27 cellular contexts compared by ENCODE assay signal in genomic region chr7:19269301-19269700, GRCh38.
"Had no signal": no experiment of that assay in that cellular context is flagged by ENCODE, and none has a peak within 500 bp of the region (broad histone marks: within the 10 kb centered on the region; RNA-seq: fewer than 3 reads in every experiment).

No MANE protein-coding gene starts in this region.

- H3K36me3 ChIP-seq: gastroesophageal sphincter, neural progenitor cell, uterus had no signal

- H3K4me1 Mint-ChIP-seq: activated CD4-positive, alpha-beta memory T cell treated with anti-CD3 and anti-CD28 coated beads, Interleukin-2, amount 10 ng/mL, durations not matched to agents 7 days and 5 days; activated CD4-positive, alpha-beta T cell treated with anti-CD3 and anti-CD28 coated beads, Interleukin-2, amount 10 ng/mL, durations not matched to agents 7 days and 5 days; activated naive CD4-positive, alpha-beta T cell treated with anti-CD3 and anti-CD28 coated beads, Interleukin-2, amount 10 ng/mL, durations not matched to agents 7 days and 5 days; activated naive CD8-positive, alpha-beta T cell treated with anti-CD3 and anti-CD28 coated beads, Interleukin-2, amount 10 ng/mL, durations not matched to agents 7 days and 5 days; natural killer cell; neural progenitor cell; stimulated activated memory B cell treated with anti-CD40 and anti-IgM and Interleukin-4, amounts not matched to agents 10 μg/mL and 1 μg/mL and 100 μg/mL, for 72 hours; stimulated activated naive CD8-positive, alpha-beta T cell treated with anti-CD3 and anti-CD28 coated beads, Interleukin-15, amount 100 ng/mL, for 72 hours had no signal

- H3K27ac ChIP-seq: gastroesophageal sphincter, neural progenitor cell, uterus had no signal

- H3K27ac Mint-ChIP-seq: activated CD4-positive, alpha-beta memory T cell treated with anti-CD3 and anti-CD28 coated beads, Interleukin-2, amount 10 ng/mL, durations not matched to agents 7 days and 5 days; activated CD4-positive, alpha-beta T cell treated with anti-CD3 and anti-CD28 coated beads, Interleukin-2, amount 10 ng/mL, durations not matched to agents 7 days and 5 days; activated naive CD4-positive, alpha-beta T cell treated with anti-CD3 and anti-CD28 coated beads, Interleukin-2, amount 10 ng/mL, durations not matched to agents 7 days and 5 days; activated naive CD8-positive, alpha-beta T cell treated with anti-CD3 and anti-CD28 coated beads, Interleukin-2, amount 10 ng/mL, durations not matched to agents 7 days and 5 days; activated T-cell treated with anti-CD3 and anti-CD28 coated beads, Interleukin-2, amount 50 U/mL, for 24 hours; natural killer cell; neural progenitor cell; stimulated activated memory B cell treated with anti-CD40 and anti-IgM and Interleukin-4, amounts not matched to agents 10 μg/mL and 1 μg/mL and 100 μg/mL, for 72 hours; stimulated activated naive CD8-positive, alpha-beta T cell treated with anti-CD3 and anti-CD28 coated beads, Interleukin-15, amount 100 ng/mL, for 72 hours; type B pancreatic cell; WTC11 had no signal

- H3K4me3 Mint-ChIP-seq: activated CD4-positive, alpha-beta memory T cell treated with anti-CD3 and anti-CD28 coated beads, Interleukin-2, amount 10 ng/mL, durations not matched to agents 7 days and 5 days; activated CD4-positive, alpha-beta T cell treated with anti-CD3 and anti-CD28 coated beads, Interleukin-2, amount 10 ng/mL, durations not matched to agents 7 days and 5 days; activated naive CD4-positive, alpha-beta T cell treated with anti-CD3 and anti-CD28 coated beads, Interleukin-2, amount 10 ng/mL, durations not matched to agents 7 days and 5 days; activated naive CD8-positive, alpha-beta T cell treated with anti-CD3 and anti-CD28 coated beads, Interleukin-2, amount 10 ng/mL, durations not matched to agents 7 days and 5 days; activated T-cell treated with anti-CD3 and anti-CD28 coated beads, Interleukin-2, amount 50 U/mL, for 24 hours; natural killer cell; neural progenitor cell; stimulated activated memory B cell treated with anti-CD40 and anti-IgM and Interleukin-4, amounts not matched to agents 10 μg/mL and 1 μg/mL and 100 μg/mL, for 72 hours; stimulated activated naive CD8-positive, alpha-beta T cell treated with anti-CD3 and anti-CD28 coated beads, Interleukin-15, amount 100 ng/mL, for 72 hours; type B pancreatic cell; WTC11 had no signal

- H3K27me3 ChIP-seq: gastroesophageal sphincter, neural progenitor cell, uterus had no signal

- H3K27me3 Mint-ChIP-seq: activated CD4-positive, alpha-beta memory T cell treated with anti-CD3 and anti-CD28 coated beads, Interleukin-2, amount 10 ng/mL, durations not matched to agents 7 days and 5 days; activated CD4-positive, alpha-beta T cell treated with anti-CD3 and anti-CD28 coated beads, Interleukin-2, amount 10 ng/mL, durations not matched to agents 7 days and 5 days; activated naive CD4-positive, alpha-beta T cell treated with anti-CD3 and anti-CD28 coated beads, Interleukin-2, amount 10 ng/mL, durations not matched to agents 7 days and 5 days; activated naive CD8-positive, alpha-beta T cell treated with anti-CD3 and anti-CD28 coated beads, Interleukin-2, amount 10 ng/mL, durations not matched to agents 7 days and 5 days; activated T-cell treated with anti-CD3 and anti-CD28 coated beads, Interleukin-2, amount 50 U/mL, for 24 hours; stimulated activated memory B cell treated with anti-CD40 and anti-IgM and Interleukin-4, amounts not matched to agents 10 μg/mL and 1 μg/mL and 100 μg/mL, for 72 hours; stimulated activated naive CD8-positive, alpha-beta T cell treated with anti-CD3 and anti-CD28 coated beads, Interleukin-15, amount 100 ng/mL, for 72 hours; type B pancreatic cell had no signal

- H3K4me2 ChIP-seq: neural progenitor cell had no signal

- H3K9ac ChIP-seq: neural progenitor cell had no signal

- DNase-seq: activated CD4-positive, alpha-beta memory T cell treated with anti-CD3 and anti-CD28 coated beads, Interleukin-2, amount 10 ng/mL, durations not matched to agents 7 days and 5 days; activated CD4-positive, alpha-beta T cell treated with anti-CD3 and anti-CD28 coated beads for 1 hour; activated CD4-positive, alpha-beta T cell treated with anti-CD3 and anti-CD28 coated beads, Interleukin-2, amount 10 ng/mL, durations not matched to agents 7 days and 5 days; activated CD8-positive, alpha-beta memory T cell treated with anti-CD3 and anti-CD28 coated beads, Interleukin-2, amount 50 U/mL, for 48 hours; activated gamma-delta T cell; activated naive CD4-positive, alpha-beta T cell treated with anti-CD3 and anti-CD28 coated beads, Interleukin-2, amount 10 ng/mL, durations not matched to agents 7 days and 5 days; activated naive CD8-positive, alpha-beta T cell treated with anti-CD3 and anti-CD28 coated beads, Interleukin-2, amount 10 ng/mL, durations not matched to agents 7 days and 5 days; activated T-cell treated with anti-CD3 and anti-CD28 coated beads, Interleukin-2, amount 50 U/mL, for 24 hours; amygdala; caudate nucleus; hippocampal formation; midbrain; natural killer cell; occipital lobe; right cardiac atrium; small intestine; stimulated activated CD4-positive, alpha-beta T cell treated with anti-CD3 and anti-CD28 coated beads, Interleukin-4, amount 100 ng/mL, for 4 hours; stimulated activated CD8-positive, alpha-beta memory T cell treated with anti-CD3 and anti-CD28 coated beads, Interleukin-4, amount 100 ng/mL, for 48 hours; stimulated activated naive CD8-positive, alpha-beta T cell treated with anti-CD3 and anti-CD28 coated beads, Interleukin-15, amount 100 ng/mL, for 72 hours; substantia nigra; T-helper 2 cell; uterus had no signal

- H3K9me3 ChIP-seq: uterus had no signal

- H2AFZ ChIP-seq: neural progenitor cell had no signal

- H3K4me1 ChIP-seq: gastroesophageal sphincter, neural progenitor cell, uterus had no signal

- ATAC-seq: gastroesophageal sphincter; natural killer cell; right cardiac atrium; stimulated activated memory B cell treated with anti-CD40 and anti-IgM and Interleukin-4, amounts not matched to agents 10 μg/mL and 1 μg/mL and 100 μg/mL, for 72 hours; stimulated activated naive CD8-positive, alpha-beta T cell treated with anti-CD3 and anti-CD28 coated beads, Interleukin-15, amount 100 ng/mL, for 72 hours; WTC11 had no signal

- H3K4me3 ChIP-seq: gastroesophageal sphincter, neural progenitor cell, uterus had no signal

- H3K9me3 Mint-ChIP-seq: neural progenitor cell; stimulated activated memory B cell treated with anti-CD40 and anti-IgM and Interleukin-4, amounts not matched to agents 10 μg/mL and 1 μg/mL and 100 μg/mL, for 72 hours; type B pancreatic cell had no signal

- H3K36me3 Mint-ChIP-seq: activated naive CD4-positive, alpha-beta T cell treated with anti-CD3 and anti-CD28 coated beads, Interleukin-2, amount 10 ng/mL, durations not matched to agents 7 days and 5 days; activated naive CD8-positive, alpha-beta T cell treated with anti-CD3 and anti-CD28 coated beads, Interleukin-2, amount 10 ng/mL, durations not matched to agents 7 days and 5 days; natural killer cell; neural progenitor cell; stimulated activated memory B cell treated with anti-CD40 and anti-IgM and Interleukin-4, amounts not matched to agents 10 μg/mL and 1 μg/mL and 100 μg/mL, for 72 hours; type B pancreatic cell; WTC11 had no signal
